In genomic region chr17:73342549-73343167, GRCh38 we compare ENCODE assay signal across 11 cellular contexts. TPM values are rescaled to one million over a fixed set of nuclear protein-coding genes. Genes with fewer than 3 reads are reported as not detected.
DNase-seq lines count a peak whose midpoint lies in the region; ATAC-seq and TF ChIP-seq lines count a peak whose summit lies in the region.
"Had no signal": no experiment of that assay in that cellular context is flagged by ENCODE, and none has a peak within 500 bp of the region (broad histone marks: within the 10 kb centered on the region; RNA-seq: fewer than 3 reads in every experiment).

No MANE protein-coding gene starts in this region.

- no peaks in the 10 kb centered on the region for H3K27me3 Mint-ChIP-seq in activated CD8-positive, alpha-beta memory T cell treated with anti-CD3 and anti-CD28 coated beads, Interleukin-2, amount 10 ng/mL, durations not matched to agents 7 days and 5 days
- no peaks in the 10 kb centered on the region for H3K27me3 Mint-ChIP-seq in CD8-positive, alpha-beta T cell (ENCODE audit: low read depth)
- H3K27me3 Mint-ChIP-seq: memory B cell; stimulated activated naive CD8-positive, alpha-beta T cell treated with anti-CD3 and anti-CD28 coated beads, Interleukin-15, Interleukin-2, amounts not matched to agents 100 ng/mL and 50 ng/mL, for 24 hours had no signal

- peaks cover 12 to 39% of the 10 kb centered on the region in 2 donors for H3K4me1 ChIP-seq in thyroid gland
- H3K4me1 ChIP-seq in CD8-positive, alpha-beta T cell (ENCODE audit: insufficient read depth, low read length): no peaks in the 10 kb centered on the region

- no peak overlapping the region for H3K4me3 Mint-ChIP-seq in activated CD8-positive, alpha-beta memory T cell treated with anti-CD3 and anti-CD28 coated beads, Interleukin-2, amount 10 ng/mL, durations not matched to agents 7 days and 5 days
- no peak overlapping the region for H3K4me3 Mint-ChIP-seq in CD8-positive, alpha-beta T cell
- H3K4me3 Mint-ChIP-seq: memory B cell; stimulated activated naive CD8-positive, alpha-beta T cell treated with anti-CD3 and anti-CD28 coated beads, Interleukin-15, Interleukin-2, amounts not matched to agents 100 ng/mL and 50 ng/mL, for 24 hours had no signal

- CTCF ChIA-PET in activated CD8-positive, alpha-beta memory T cell treated with anti-CD3 and anti-CD28 coated beads, Interleukin-2, amount 10 ng/mL, durations not matched to agents 7 days and 5 days (lab: Charles Lee): no interaction called here
- CTCF ChIA-PET in CD8-positive, alpha-beta T cell (lab: Charles Lee): interaction anchor here (2.3 kb wide), 1 partner anchor 27 kb away, joined by 11 read pairs; no protein-coding TSS in a partner anchor

- POLR2A ChIA-PET in CD8-positive, alpha-beta T cell (lab: Charles Lee): no interaction called here

- H3K27me3 ChIP-seq in thyroid gland: no peaks in the 10 kb centered on the region
- no peaks in the 10 kb centered on the region for H3K27me3 ChIP-seq in CD8-positive, alpha-beta T cell (ENCODE audit: insufficient read depth, low read length)

- no peak for TF ChIP-seq POLR2A in thyroid gland (IDR thresholded peaks at IDR 0.05)

- peak overlapping the region; percentile 17 to 37 (median 29) for H3K27ac ChIP-seq in thyroid gland
- no peak overlapping the region for H3K27ac ChIP-seq in CD8-positive, alpha-beta T cell (ENCODE audit: low read depth, low read length)
- H3K27ac ChIP-seq: 22Rv1 had no signal

- H3K9me3 Mint-ChIP-seq in activated CD8-positive, alpha-beta memory T cell treated with anti-CD3 and anti-CD28 coated beads, Interleukin-2, amount 10 ng/mL, durations not matched to agents 7 days and 5 days (ENCODE audit: low read depth): no peaks in the 10 kb centered on the region
- H3K9me3 Mint-ChIP-seq in CD8-positive, alpha-beta T cell: no peaks in the 10 kb centered on the region
- H3K9me3 Mint-ChIP-seq: memory B cell; stimulated activated naive CD8-positive, alpha-beta T cell treated with anti-CD3 and anti-CD28 coated beads, Interleukin-15, Interleukin-2, amounts not matched to agents 100 ng/mL and 50 ng/mL, for 24 hours had no signal

- H3K27ac Mint-ChIP-seq in activated CD8-positive, alpha-beta memory T cell treated with anti-CD3 and anti-CD28 coated beads, Interleukin-2, amount 10 ng/mL, durations not matched to agents 7 days and 5 days: no peak overlapping the region
- no peak overlapping the region for H3K27ac Mint-ChIP-seq in CD8-positive, alpha-beta T cell
- H3K27ac Mint-ChIP-seq: memory B cell; stimulated activated naive CD8-positive, alpha-beta T cell treated with anti-CD3 and anti-CD28 coated beads, Interleukin-15, Interleukin-2, amounts not matched to agents 100 ng/mL and 50 ng/mL, for 24 hours had no signal

- peaks cover 6% of the 10 kb centered on the region for H3K4me1 Mint-ChIP-seq in activated CD8-positive, alpha-beta memory T cell treated with anti-CD3 and anti-CD28 coated beads, Interleukin-2, amount 10 ng/mL, durations not matched to agents 7 days and 5 days
- no peaks in the 10 kb centered on the region for H3K4me1 Mint-ChIP-seq in CD8-positive, alpha-beta T cell (ENCODE audit: low read depth)
- H3K4me1 Mint-ChIP-seq: memory B cell had no signal

- DNase-seq in DMS 273 (lab: John Stamatoyannopoulos, UW; ENCODE audit: unreplicated experiment) (peak; percentile 57), DMS 273 treated with DMSO at 0.1 percent for 48 hours (lab: John Stamatoyannopoulos, UW) (no peak), amniotic epithelial cell (ENCODE audit: low read depth) (peak; percentile 65), iris pigment epithelial cell (ENCODE audit: low read depth) (peak; percentile 61), thyroid gland (no peak), pons (ENCODE audit: low spot score) (no peak)
- no peak for DNase-seq in activated CD8-positive, alpha-beta memory T cell treated with anti-CD3 and anti-CD28 coated beads, Interleukin-2, amount 10 ng/mL, durations not matched to agents 7 days and 5 days
- no peak for DNase-seq in CD8-positive, alpha-beta T cell

- H3K9me3 ChIP-seq in thyroid gland: no peaks in the 10 kb centered on the region
- no peaks in the 10 kb centered on the region for H3K9me3 ChIP-seq in CD8-positive, alpha-beta T cell (ENCODE audit: low read length)

- H3K4me3 ChIP-seq in thyroid gland (replicated peaks in 1 of 3): no peak overlapping the region
- H3K4me3 ChIP-seq in CD8-positive, alpha-beta T cell (ENCODE audit: low read depth, low read length): no peak overlapping the region

- no peaks in the 10 kb centered on the region for H3K36me3 Mint-ChIP-seq in activated CD8-positive, alpha-beta memory T cell treated with anti-CD3 and anti-CD28 coated beads, Interleukin-2, amount 10 ng/mL, durations not matched to agents 7 days and 5 days
- H3K36me3 Mint-ChIP-seq in CD8-positive, alpha-beta T cell: peaks cover 19% of the 10 kb centered on the region

- intact Hi-C loops in thyroid gland (cut with DNase I): no loop called here
- intact Hi-C loops in CD8-positive, alpha-beta T cell (cut with DNase I, micrococcal nuclease): no loop called here

- H3K36me3 ChIP-seq in thyroid gland: no peaks in the 10 kb centered on the region
- H3K36me3 ChIP-seq in CD8-positive, alpha-beta T cell (ENCODE audit: insufficient read depth, low read length): no peaks in the 10 kb centered on the region

- no peak for TF ChIP-seq CTCF in thyroid gland (IDR thresholded peaks at IDR 0.05)
- TF ChIP-seq CTCF in CD8-positive, alpha-beta T cell (IDR thresholded peaks at IDR 0.05): no peak

- no peak for ATAC-seq in activated CD8-positive, alpha-beta memory T cell treated with anti-CD3 and anti-CD28 coated beads, Interleukin-2, amount 10 ng/mL, durations not matched to agents 7 days and 5 days
- ATAC-seq in CD8-positive, alpha-beta T cell: no peak

- WGBS in thyroid gland, 2 donors: 33 to 50% methylated on average over 7 of the region's 7 CpGs

RNA-seq across cellular contexts. Expression of gene CDC42EP4, which starts 30.9 kb away (rescaled TPM):
- 100 to 1,000 TPM in 2 of 4 donors, 10 to 100 TPM in 2; 68.7 to 172 (median 97.3) TPM for total RNA-seq in thyroid gland
- 1 to 10 TPM; 1.3 to 1.5 TPM for total RNA-seq in activated CD8-positive, alpha-beta memory T cell treated with anti-CD3 and anti-CD28 coated beads, Interleukin-2, amount 10 ng/mL, durations not matched to agents 7 days and 5 days
- 1 to 10 TPM; 3.5 to 4.4 TPM for total RNA-seq in CD8-positive, alpha-beta T cell

Comparison
In these comparisons a context has a peak if more than half of its experiments do, and no peak if none do; other contexts are left out.
1. DNase-seq: peak in DMS 273 (single experiment), amniotic epithelial cell (single experiment) and iris pigment epithelial cell (single experiment); none in DMS 273 treated with DMSO at 0.1 percent for 48 hours (single experiment), thyroid gland (0 of 2), activated CD8-positive, alpha-beta memory T cell treated with anti-CD3 and anti-CD28 coated beads, Interleukin-2, amount 10 ng/mL, durations not matched to agents 7 days and 5 days (single experiment), pons (single experiment) and CD8-positive, alpha-beta T cell (0 of 7).
2. RNA of gene CDC42EP4, which starts 30.9 kb away (total RNA-seq): 68.7 to 172 TPM in thyroid gland; 3.5 to 4.4 TPM in CD8-positive, alpha-beta T cell and 1.3 to 1.5 TPM in activated CD8-positive, alpha-beta memory T cell treated with anti-CD3 and anti-CD28 coated beads, Interleukin-2, amount 10 ng/mL, durations not matched to agents 7 days and 5 days; every median in the first group is over 10 times any median in the second.